Comparison of ENCODE assay signal across 15 cellular contexts in genomic region chr15:75199347-75199976, GRCh38. TPM values are rescaled to one million over a fixed set of nuclear protein-coding genes. Genes with fewer than 3 reads are reported as not detected.
DNase-seq lines count a peak whose midpoint lies in the region; ATAC-seq and TF ChIP-seq lines count a peak whose summit lies in the region.
"Had no signal": no experiment of that assay in that cellular context is flagged by ENCODE, and none has a peak within 500 bp of the region (broad histone marks: within the 10 kb centered on the region; RNA-seq: fewer than 3 reads in every experiment).

No MANE protein-coding gene starts in this region.

- H3K4me3 ChIP-seq in left ventricle myocardium inferior: no peak overlapping the region
- peak overlapping the region; percentile 22; the same call in 1 of the 2 replicates for H3K4me3 ChIP-seq in MM.1S (ENCODE audit: low read length)
- H3K4me3 ChIP-seq in transverse colon: no peak overlapping the region
- H3K4me3 ChIP-seq: lower lobe of right lung had no signal

- H3K36me3 ChIP-seq in left ventricle myocardium inferior (no peaks in the 10 kb centered on the region), MM.1S (replicated peaks; ENCODE audit: insufficient read depth, low read length) (no peaks in the 10 kb centered on the region; the same call in 1 of the 2 replicates), transverse colon (no peaks in the 10 kb centered on the region)
- H3K36me3 ChIP-seq: lower lobe of right lung had no signal

- H3K27me3 ChIP-seq in left ventricle myocardium inferior (ENCODE audit: low read depth) (no peaks in the 10 kb centered on the region), MM.1S (replicated peaks; ENCODE audit: insufficient read depth, low read length) (no peaks in the 10 kb centered on the region), transverse colon (no peaks in the 10 kb centered on the region)

- DNase-seq in left ventricle myocardium inferior (no peak), cardiac septum (ENCODE audit: low spot score) (no peak), MM.1S (peak; percentile 34), epithelial cell of prostate (ENCODE audit: low read depth, low spot score) (no peak), transverse colon (no peak), GM10266 (ENCODE audit: extremely low spot score) (no peak)
- DNase-seq: activated gamma-delta T cell, caudate nucleus, hippocampal formation, lower lobe of right lung, NCI-H187 treated with DMSO at 0.1 percent for 48 hours had no signal

- ATAC-seq in HG03135 (IDR thresholded peaks at IDR 0.05; ENCODE audit: unreplicated experiment): no peak
- ATAC-seq in SK-N-SH treated with all-trans-retinoic acid at 6 μM for 48 hours: no peak
- ATAC-seq: lower lobe of right lung had no signal

- peaks cover 10% of the 10 kb centered on the region; the same call in 1 of the 2 replicates for H4K20me1 ChIP-seq in MM.1S (ENCODE audit: insufficient read depth, low read length)

- in situ Hi-C loops in transverse colon (cut with MboI; ENCODE audit: low pct_ligation_motif_present in 1 of 4, low pct_unique_long_range_greater_than_20kb in 1 of 4, low sequenced_read_pairs in 3 of 4): no loop called here

- peak overlapping the region; percentile 93 for H3K4me2 ChIP-seq in MM.1S (ENCODE audit: low read depth, low read length)

- TF ChIP-seq CTCF in left ventricle myocardium inferior (IDR thresholded peaks at IDR 0.05; ENCODE audit: borderline replicate concordance) (no peak), MM.1S (IDR thresholded peaks at IDR 0.05; ENCODE audit: low read length) (no peak), transverse colon (IDR thresholded peaks at IDR 0.05) (no peak), GM10266 (IDR thresholded peaks at IDR 0.05; ENCODE audit: control insufficient read depth, insufficient read depth, low read depth, missing control alignments) (no peak)

- WGBS in transverse colon (ENCODE audit: low coverage in 1 of 2), 2 donors: 45 to 71% methylated on average over 1 to 3 of the region's 3 CpGs

- no peak overlapping the region for H2AFZ ChIP-seq in MM.1S (ENCODE audit: low read length)

- peaks cover 42% of the 10 kb centered on the region for H3F3A ChIP-seq in MM.1S (ENCODE audit: insufficient read depth, low read length)

- no peaks in the 10 kb centered on the region for H3K9me2 ChIP-seq in MM.1S (replicated peaks; ENCODE audit: insufficient read depth, low read length)

- H3K4me1 ChIP-seq in left ventricle myocardium inferior (peaks cover 79% of the 10 kb centered on the region), MM.1S (ENCODE audit: low read length) (peaks cover 34% of the 10 kb centered on the region), transverse colon (peaks cover 34 to 52% (median 40%) of the 10 kb centered on the region in 4 donors)

- TF ChIP-seq EP300 in transverse colon (IDR thresholded peaks at IDR 0.05; ENCODE audit: low read depth): no peak

- peaks cover 38% of the 10 kb centered on the region for H3K79me2 ChIP-seq in MM.1S (ENCODE audit: low read length)

- H3K9ac ChIP-seq in MM.1S (ENCODE audit: low read length): no peak overlapping the region

- no peak for TF ChIP-seq POLR2A in transverse colon (IDR thresholded peaks at IDR 0.05)

- peak overlapping the region; percentile 99 for H3K27ac ChIP-seq in left ventricle myocardium inferior (replicated peaks)
- H3K27ac ChIP-seq in MM.1S (ENCODE audit: low read length): peak overlapping the region; percentile 48; the same call in 1 of the 2 replicates
- H3K27ac ChIP-seq in epithelial cell of prostate: peak overlapping the region; percentile 96
- H3K27ac ChIP-seq in transverse colon: peak overlapping the region in 3 of 4 donors; percentile 96 to 97 (median 96)

- no peaks in the 10 kb centered on the region for H3K9me3 ChIP-seq in left ventricle myocardium inferior (replicated peaks)
- no peaks in the 10 kb centered on the region for H3K9me3 ChIP-seq in MM.1S (replicated peaks; ENCODE audit: insufficient read depth, low read length)
- no peaks in the 10 kb centered on the region for H3K9me3 ChIP-seq in transverse colon
- H3K9me3 ChIP-seq: lower lobe of right lung had no signal

- intact Hi-C loops in left ventricle myocardium inferior (cut with micrococcal nuclease): no loop called here
- intact Hi-C loops in cardiac septum (cut with DNase I): no loop called here
- intact Hi-C loops in transverse colon (cut with DNase I; ENCODE audit: low total_unique reads): no loop called here

TF ChIP-seq in SK-N-SH treated with all-trans-retinoic acid at 6 μM for 48 hours, 23 proteins besides CTCF, POLR2A, EP300 and RAD21:
- TF ChIP-seq RARB (CRISPR knock-in tag; IDR thresholded peaks at IDR 0.05) (no peak), TSHZ2 (CRISPR knock-in tag; IDR thresholded peaks at IDR 0.05) (no peak), TCF4 (CRISPR knock-in tag; IDR thresholded peaks at IDR 0.05; ENCODE audit: borderline replicate concordance) (no peak), SNAI2 (CRISPR knock-in tag; IDR thresholded peaks at IDR 0.05) (no peak), PATZ1 (CRISPR knock-in tag; IDR thresholded peaks at IDR 0.05; ENCODE audit: borderline replicate concordance) (no peak)

RNA-seq across cellular contexts. Expression of gene C15orf39, which starts 2.2 kb away (rescaled TPM):
- total RNA-seq in left ventricle myocardium inferior (15.0 TPM), cardiac septum (12.9 TPM), transverse colon (10 to 100 TPM; 20.9 to 27.9 (median 26.7) TPM)

RNA-seq across cellular contexts. Expression of gene GOLGA6C, which starts 58.7 kb away (rescaled TPM):
- total RNA-seq in left ventricle myocardium inferior (not detected), cardiac septum (not detected), transverse colon (not detected)
- total RNA-seq: endothelial cell of umbilical vein, lower lobe of right lung, posterior vena cava had no signal

Comparison
In these comparisons a context has a peak if more than half of its experiments do, and no peak if none do; other contexts are left out.
1. H3K27ac ChIP-seq: peak in every context shown above with its lines; median percentile 99 in left ventricle myocardium inferior; 96 in epithelial cell of prostate; 96 in transverse colon; 48 in MM.1S.